ENCODE assay signal across 1 cellular context in the genomic region with DNA sequence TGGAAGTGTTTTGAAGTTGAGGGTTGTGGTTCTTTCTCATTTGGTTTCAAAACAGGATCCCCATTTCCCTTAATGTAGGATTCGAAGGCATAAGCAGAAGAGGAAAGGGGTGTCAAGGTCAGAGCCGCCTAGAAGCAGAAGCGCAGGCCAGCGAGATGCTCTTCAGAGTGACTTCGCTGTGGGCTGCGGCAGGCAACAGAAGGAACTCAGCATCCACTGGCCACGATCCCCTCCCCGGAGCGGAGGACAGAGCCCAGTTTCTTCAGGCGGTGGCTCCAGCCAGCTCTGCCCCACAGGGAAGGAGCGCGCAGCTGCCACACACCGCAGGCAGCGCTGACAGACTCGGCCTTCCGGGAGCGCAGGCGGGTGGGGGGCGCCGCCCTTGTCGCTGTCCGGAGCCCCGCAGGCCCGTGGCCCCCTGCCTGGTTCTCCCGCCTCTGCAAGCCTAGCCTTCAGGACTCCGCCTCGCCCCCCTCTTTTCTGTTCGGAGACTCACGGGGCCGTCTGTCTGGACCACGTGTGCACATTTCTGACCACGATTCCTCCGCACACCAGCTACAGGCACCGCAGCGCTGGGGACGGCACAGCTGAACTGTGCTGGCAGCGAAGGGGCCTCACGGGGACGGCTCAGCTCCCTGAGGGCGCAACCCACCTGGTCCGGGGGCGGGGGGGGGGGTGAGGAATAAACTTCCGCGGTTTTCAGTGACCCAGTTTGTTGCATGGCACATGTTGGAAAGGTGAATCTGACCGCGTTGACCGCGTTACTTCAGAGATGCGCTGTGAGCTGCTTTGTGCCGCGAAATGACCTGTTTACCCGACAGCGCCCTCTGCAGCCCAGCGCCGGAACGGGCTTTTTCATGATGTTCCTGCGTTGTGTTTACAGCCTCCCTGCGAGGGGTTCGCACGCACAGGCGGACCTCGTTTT.
TF ChIP-seq lines count a peak whose summit lies in the region.

No MANE protein-coding gene starts in this region.

TF ChIP-seq in HepG2, 621 proteins besides CTCF, POLR2A, EP300 and RAD21 (continued from another document):
- TF ChIP-seq, protein P1, sequence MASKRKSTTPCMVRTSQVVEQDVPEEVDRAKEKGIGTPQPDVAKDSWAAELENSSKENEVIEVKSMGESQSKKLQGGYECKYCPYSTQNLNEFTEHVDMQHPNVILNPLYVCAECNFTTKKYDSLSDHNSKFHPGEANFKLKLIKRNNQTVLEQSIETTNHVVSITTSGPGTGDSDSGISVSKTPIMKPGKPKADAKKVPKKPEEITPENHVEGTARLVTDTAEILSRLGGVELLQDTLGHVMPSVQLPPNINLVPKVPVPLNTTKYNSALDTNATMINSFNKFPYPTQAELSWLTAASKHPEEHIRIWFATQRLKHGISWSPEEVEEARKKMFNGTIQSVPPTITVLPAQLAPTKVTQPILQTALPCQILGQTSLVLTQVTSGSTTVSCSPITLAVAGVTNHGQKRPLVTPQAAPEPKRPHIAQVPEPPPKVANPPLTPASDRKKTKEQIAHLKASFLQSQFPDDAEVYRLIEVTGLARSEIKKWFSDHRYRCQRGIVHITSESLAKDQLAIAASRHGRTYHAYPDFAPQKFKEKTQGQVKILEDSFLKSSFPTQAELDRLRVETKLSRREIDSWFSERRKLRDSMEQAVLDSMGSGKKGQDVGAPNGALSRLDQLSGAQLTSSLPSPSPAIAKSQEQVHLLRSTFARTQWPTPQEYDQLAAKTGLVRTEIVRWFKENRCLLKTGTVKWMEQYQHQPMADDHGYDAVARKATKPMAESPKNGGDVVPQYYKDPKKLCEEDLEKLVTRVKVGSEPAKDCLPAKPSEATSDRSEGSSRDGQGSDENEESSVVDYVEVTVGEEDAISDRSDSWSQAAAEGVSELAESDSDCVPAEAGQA (IDR thresholded peaks at IDR 0.05; ENCODE audit: low read depth), result 0 out of 2 replicates have a peak, but pooled peaks have one; percentile 32
- TF ChIP-seq, protein P1 (CRISPR knock-in tag; IDR thresholded peaks at IDR 0.05; ENCODE audit: borderline replicate concordance), result no peak
- TF ChIP-seq GPN1 (CRISPR knock-in tag; IDR thresholded peaks at IDR 0.05; ENCODE audit: borderline replicate concordance), result no peak
- no peak for TF ChIP-seq ZNF292 (CRISPR knock-in tag; IDR thresholded peaks at IDR 0.05; ENCODE audit: borderline replicate concordance, low read depth)
- TF ChIP-seq, protein P2, sequence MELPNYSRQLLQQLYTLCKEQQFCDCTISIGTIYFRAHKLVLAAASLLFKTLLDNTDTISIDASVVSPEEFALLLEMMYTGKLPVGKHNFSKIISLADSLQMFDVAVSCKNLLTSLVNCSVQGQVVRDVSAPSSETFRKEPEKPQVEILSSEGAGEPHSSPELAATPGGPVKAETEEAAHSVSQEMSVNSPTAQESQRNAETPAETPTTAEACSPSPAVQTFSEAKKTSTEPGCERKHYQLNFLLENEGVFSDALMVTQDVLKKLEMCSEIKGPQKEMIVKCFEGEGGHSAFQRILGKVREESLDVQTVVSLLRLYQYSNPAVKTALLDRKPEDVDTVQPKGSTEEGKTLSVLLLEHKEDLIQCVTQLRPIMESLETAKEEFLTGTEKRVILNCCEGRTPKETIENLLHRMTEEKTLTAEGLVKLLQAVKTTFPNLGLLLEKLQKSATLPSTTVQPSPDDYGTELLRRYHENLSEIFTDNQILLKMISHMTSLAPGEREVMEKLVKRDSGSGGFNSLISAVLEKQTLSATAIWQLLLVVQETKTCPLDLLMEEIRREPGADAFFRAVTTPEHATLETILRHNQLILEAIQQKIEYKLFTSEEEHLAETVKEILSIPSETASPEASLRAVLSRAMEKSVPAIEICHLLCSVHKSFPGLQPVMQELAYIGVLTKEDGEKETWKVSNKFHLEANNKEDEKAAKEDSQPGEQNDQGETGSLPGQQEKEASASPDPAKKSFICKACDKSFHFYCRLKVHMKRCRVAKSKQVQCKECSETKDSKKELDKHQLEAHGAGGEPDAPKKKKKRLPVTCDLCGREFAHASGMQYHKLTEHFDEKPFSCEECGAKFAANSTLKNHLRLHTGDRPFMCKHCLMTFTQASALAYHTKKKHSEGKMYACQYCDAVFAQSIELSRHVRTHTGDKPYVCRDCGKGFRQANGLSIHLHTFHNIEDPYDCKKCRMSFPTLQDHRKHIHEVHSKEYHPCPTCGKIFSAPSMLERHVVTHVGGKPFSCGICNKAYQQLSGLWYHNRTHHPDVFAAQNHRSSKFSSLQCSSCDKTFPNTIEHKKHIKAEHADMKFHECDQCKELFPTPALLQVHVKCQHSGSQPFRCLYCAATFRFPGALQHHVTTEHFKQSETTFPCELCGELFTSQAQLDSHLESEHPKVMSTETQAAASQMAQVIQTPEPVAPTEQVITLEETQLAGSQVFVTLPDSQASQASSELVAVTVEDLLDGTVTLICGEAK (IDR thresholded peaks at IDR 0.05), result no peak
- TF ChIP-seq, protein P2 (CRISPR knock-in tag; IDR thresholded peaks at IDR 0.05), result no peak
- TF ChIP-seq ELF3 (CRISPR knock-in tag; IDR thresholded peaks at IDR 0.05), result no peak
- no peak for TF ChIP-seq CAMTA2 (CRISPR knock-in tag; IDR thresholded peaks at IDR 0.05; ENCODE audit: borderline replicate concordance)
- TF ChIP-seq, protein P3, sequence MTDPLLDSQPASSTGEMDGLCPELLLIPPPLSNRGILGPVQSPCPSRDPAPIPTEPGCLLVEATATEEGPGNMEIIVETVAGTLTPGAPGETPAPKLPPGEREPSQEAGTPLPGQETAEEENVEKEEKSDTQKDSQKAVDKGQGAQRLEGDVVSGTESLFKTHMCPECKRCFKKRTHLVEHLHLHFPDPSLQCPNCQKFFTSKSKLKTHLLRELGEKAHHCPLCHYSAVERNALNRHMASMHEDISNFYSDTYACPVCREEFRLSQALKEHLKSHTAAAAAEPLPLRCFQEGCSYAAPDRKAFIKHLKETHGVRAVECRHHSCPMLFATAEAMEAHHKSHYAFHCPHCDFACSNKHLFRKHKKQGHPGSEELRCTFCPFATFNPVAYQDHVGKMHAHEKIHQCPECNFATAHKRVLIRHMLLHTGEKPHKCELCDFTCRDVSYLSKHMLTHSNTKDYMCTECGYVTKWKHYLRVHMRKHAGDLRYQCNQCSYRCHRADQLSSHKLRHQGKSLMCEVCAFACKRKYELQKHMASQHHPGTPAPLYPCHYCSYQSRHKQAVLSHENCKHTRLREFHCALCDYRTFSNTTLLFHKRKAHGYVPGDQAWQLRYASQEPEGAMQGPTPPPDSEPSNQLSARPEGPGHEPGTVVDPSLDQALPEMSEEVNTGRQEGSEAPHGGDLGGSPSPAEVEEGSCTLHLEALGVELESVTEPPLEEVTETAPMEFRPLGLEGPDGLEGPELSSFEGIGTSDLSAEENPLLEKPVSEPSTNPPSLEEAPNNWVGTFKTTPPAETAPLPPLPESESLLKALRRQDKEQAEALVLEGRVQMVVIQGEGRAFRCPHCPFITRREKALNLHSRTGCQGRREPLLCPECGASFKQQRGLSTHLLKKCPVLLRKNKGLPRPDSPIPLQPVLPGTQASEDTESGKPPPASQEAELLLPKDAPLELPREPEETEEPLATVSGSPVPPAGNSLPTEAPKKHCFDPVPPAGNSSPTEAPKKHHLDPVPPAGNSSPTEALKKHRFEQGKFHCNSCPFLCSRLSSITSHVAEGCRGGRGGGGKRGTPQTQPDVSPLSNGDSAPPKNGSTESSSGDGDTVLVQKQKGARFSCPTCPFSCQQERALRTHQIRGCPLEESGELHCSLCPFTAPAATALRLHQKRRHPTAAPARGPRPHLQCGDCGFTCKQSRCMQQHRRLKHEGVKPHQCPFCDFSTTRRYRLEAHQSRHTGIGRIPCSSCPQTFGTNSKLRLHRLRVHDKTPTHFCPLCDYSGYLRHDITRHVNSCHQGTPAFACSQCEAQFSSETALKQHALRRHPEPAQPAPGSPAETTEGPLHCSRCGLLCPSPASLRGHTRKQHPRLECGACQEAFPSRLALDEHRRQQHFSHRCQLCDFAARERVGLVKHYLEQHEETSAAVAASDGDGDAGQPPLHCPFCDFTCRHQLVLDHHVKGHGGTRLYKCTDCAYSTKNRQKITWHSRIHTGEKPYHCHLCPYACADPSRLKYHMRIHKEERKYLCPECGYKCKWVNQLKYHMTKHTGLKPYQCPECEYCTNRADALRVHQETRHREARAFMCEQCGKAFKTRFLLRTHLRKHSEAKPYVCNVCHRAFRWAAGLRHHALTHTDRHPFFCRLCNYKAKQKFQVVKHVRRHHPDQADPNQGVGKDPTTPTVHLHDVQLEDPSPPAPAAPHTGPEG (CRISPR knock-in tag; IDR thresholded peaks at IDR 0.05), result no peak
- TF ChIP-seq SNAI1 (CRISPR knock-in tag; IDR thresholded peaks at IDR 0.05; ENCODE audit: borderline replicate concordance), result no peak
- TF ChIP-seq SMARCC2 (IDR thresholded peaks at IDR 0.05), result no peak
- TF ChIP-seq, protein P4, sequence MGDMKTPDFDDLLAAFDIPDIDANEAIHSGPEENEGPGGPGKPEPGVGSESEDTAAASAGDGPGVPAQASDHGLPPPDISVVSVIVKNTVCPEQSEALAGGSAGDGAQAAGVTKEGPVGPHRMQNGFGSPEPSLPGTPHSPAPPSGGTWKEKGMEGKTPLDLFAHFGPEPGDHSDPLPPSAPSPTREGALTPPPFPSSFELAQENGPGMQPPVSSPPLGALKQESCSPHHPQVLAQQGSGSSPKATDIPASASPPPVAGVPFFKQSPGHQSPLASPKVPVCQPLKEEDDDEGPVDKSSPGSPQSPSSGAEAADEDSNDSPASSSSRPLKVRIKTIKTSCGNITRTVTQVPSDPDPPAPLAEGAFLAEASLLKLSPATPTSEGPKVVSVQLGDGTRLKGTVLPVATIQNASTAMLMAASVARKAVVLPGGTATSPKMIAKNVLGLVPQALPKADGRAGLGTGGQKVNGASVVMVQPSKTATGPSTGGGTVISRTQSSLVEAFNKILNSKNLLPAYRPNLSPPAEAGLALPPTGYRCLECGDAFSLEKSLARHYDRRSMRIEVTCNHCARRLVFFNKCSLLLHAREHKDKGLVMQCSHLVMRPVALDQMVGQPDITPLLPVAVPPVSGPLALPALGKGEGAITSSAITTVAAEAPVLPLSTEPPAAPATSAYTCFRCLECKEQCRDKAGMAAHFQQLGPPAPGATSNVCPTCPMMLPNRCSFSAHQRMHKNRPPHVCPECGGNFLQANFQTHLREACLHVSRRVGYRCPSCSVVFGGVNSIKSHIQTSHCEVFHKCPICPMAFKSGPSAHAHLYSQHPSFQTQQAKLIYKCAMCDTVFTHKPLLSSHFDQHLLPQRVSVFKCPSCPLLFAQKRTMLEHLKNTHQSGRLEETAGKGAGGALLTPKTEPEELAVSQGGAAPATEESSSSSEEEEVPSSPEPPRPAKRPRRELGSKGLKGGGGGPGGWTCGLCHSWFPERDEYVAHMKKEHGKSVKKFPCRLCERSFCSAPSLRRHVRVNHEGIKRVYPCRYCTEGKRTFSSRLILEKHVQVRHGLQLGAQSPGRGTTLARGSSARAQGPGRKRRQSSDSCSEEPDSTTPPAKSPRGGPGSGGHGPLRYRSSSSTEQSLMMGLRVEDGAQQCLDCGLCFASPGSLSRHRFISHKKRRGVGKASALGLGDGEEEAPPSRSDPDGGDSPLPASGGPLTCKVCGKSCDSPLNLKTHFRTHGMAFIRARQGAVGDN (CRISPR knock-in tag; IDR thresholded peaks at IDR 0.05), result peak; percentile 55
- 0 out of 2 replicates have a peak, but pooled peaks have one; percentile 21 for TF ChIP-seq DNMT1 (CRISPR knock-in tag; IDR thresholded peaks at IDR 0.05)
- TF ChIP-seq, protein P5, sequence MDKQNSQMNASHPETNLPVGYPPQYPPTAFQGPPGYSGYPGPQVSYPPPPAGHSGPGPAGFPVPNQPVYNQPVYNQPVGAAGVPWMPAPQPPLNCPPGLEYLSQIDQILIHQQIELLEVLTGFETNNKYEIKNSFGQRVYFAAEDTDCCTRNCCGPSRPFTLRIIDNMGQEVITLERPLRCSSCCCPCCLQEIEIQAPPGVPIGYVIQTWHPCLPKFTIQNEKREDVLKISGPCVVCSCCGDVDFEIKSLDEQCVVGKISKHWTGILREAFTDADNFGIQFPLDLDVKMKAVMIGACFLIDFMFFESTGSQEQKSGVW (CRISPR knock-in tag; IDR thresholded peaks at IDR 0.05; ENCODE audit: borderline replicate concordance), result no peak
